ENCODE assay signal across 15 cellular contexts in the genomic region with DNA sequence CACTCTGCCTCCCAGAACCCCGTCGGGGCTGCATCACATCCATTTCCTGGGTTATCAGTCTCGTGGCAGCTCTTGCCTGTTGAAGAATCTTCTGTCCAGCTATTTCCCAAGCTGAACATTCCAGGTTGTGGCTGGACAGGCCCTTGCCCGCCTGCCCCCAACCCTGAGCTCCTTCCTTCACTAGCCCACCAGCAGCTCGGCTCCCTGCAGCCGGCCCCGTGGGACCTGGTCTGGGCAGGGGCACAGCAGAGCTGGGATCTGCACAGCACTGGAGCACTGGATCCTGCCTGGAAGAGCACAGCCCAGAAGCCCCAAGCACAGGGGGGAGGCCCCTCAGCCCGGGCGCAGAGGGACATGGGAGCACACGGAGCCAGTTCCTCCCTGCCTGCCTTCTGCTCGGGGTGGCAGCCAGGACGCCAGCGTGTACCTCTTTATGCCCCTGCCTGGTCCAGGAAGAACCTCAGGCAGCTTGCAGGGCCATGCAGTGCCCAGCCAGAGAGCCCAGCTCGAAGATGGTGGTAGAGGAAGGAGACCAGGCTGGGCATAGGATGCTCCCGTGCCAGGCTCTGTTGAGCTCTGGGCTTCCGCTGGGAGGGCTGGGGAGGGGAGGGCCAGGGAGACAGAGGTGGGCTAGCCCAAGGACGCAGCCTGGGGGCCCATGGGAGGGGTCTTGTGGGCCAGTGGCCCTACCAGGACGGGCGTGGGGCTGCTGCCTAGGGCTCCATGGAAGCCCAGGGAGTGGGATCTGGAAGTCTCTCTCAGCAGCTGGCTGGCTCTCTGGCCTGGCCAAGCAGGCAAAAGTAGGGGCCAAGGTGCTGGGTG. TPM values are rescaled to one million over a fixed set of nuclear protein-coding genes. Genes with fewer than 3 reads are reported as not detected.
DNase-seq lines count a peak whose midpoint lies in the region; ATAC-seq and TF ChIP-seq lines count a peak whose summit lies in the region.
"Had no signal": no experiment of that assay in that cellular context is flagged by ENCODE, and none has a peak within 500 bp of the region (broad histone marks: within the 10 kb centered on the region; RNA-seq: fewer than 3 reads in every experiment).

No MANE protein-coding gene starts in this region.

- DNase-seq in Right ventricle myocardium superior (peak; percentile 35), right atrium auricular region (ENCODE audit: low spot score) (no peak), ascending aorta (ENCODE audit: low spot score in 2 of 2) (peak; percentile 1 to 61), lower lobe of right lung (peak; percentile 39), upper lobe of right lung (peak; percentile 56), GM03348 (ENCODE audit: low spot score) (no peak), HEK293T (ENCODE audit: extremely low spot score) (no peak)
- DNase-seq: AML-193, anterior cingulate cortex, NCI-H1105 treated with DMSO at 0.1 percent for 48 hours, NCI-H345, stomach had no signal

- H3K4me3 ChIP-seq in right atrium auricular region (no peak overlapping the region), ascending aorta (no peak overlapping the region), lower lobe of right lung (no peak overlapping the region), upper lobe of right lung (no peak overlapping the region)
- H3K4me3 ChIP-seq: stomach had no signal

- H3K27me3 ChIP-seq in right atrium auricular region = no peaks in the 10 kb centered on the region
- H3K27me3 ChIP-seq in ascending aorta = no peaks in the 10 kb centered on the region
- H3K27me3 ChIP-seq in lower lobe of right lung (ENCODE audit: low read depth) = no peaks in the 10 kb centered on the region
- H3K27me3 ChIP-seq in upper lobe of right lung = no peaks in the 10 kb centered on the region
- H3K27me3 ChIP-seq: stomach had no signal

- TF ChIP-seq CTCF in right atrium auricular region (IDR thresholded peaks at IDR 0.05) (no peak), ascending aorta (IDR thresholded peaks at IDR 0.05) (no peak), lower lobe of right lung (IDR thresholded peaks at IDR 0.05) (no peak), upper lobe of right lung (IDR thresholded peaks at IDR 0.05) (no peak)

- CTCF ChIA-PET in HEK293T (lab: Yijun Ruan, JAX) = interaction anchor here (1.1 kb wide), 1 partner anchor 141 kb away, joined by 3 read pairs; no protein-coding TSS in a partner anchor

- H3K36me3 ChIP-seq in right atrium auricular region (no peaks in the 10 kb centered on the region), ascending aorta (no peaks in the 10 kb centered on the region), lower lobe of right lung (peaks cover 5% of the 10 kb centered on the region), upper lobe of right lung (no peaks in the 10 kb centered on the region)

- POLR2A ChIA-PET in HEK293T (lab: Yijun Ruan, JAX) = no interaction called here

- H3K9me3 ChIP-seq in right atrium auricular region (no peaks in the 10 kb centered on the region), ascending aorta (no peaks in the 10 kb centered on the region), lower lobe of right lung (no peaks in the 10 kb centered on the region), upper lobe of right lung (no peaks in the 10 kb centered on the region)
- H3K9me3 ChIP-seq: stomach had no signal

- H3K27ac ChIP-seq in right atrium auricular region (no peak overlapping the region), ascending aorta (no peak overlapping the region), lower lobe of right lung (no peak overlapping the region), upper lobe of right lung (no peak overlapping the region)
- H3K27ac ChIP-seq: stomach had no signal

- H3K4me1 ChIP-seq in right atrium auricular region (peaks cover 0 to 26% of the 10 kb centered on the region in 2 donors), ascending aorta (peaks cover 9 to 19% of the 10 kb centered on the region in 2 donors), lower lobe of right lung (peaks cover 32% of the 10 kb centered on the region), upper lobe of right lung (peaks cover 27% of the 10 kb centered on the region)

- intact Hi-C loops in Right ventricle myocardium superior (cut with DNase I) (no loop called here), ascending aorta (cut with DNase I) (no loop called here), lower lobe of right lung (cut with DNase I) (no loop called here), upper lobe of right lung (cut with DNase I) (no loop called here)

- ATAC-seq in Right ventricle myocardium superior (ENCODE audit: poor library complexity) (no peak), lower lobe of right lung (no peak), upper lobe of right lung (no peak), HG03571 (IDR thresholded peaks at IDR 0.05; ENCODE audit: unreplicated experiment) (no peak)
- ATAC-seq: esophagus mucosa, HCT116 had no signal

TF ChIP-seq in HEK293T, 16 proteins besides CTCF, POLR2A, EP300 and RAD21:
- TF ChIP-seq BHLHE40 (IDR thresholded peaks at IDR 0.05; ENCODE audit: borderline replicate concordance) (no peak), TARDBP (IDR thresholded peaks at IDR 0.05) (no peak), CTBP1 (IDR thresholded peaks at IDR 0.05; ENCODE audit: borderline replicate concordance) (no peak), ELF4 (IDR thresholded peaks at IDR 0.05) (no peak), NFRKB (IDR thresholded peaks at IDR 0.05) (no peak), FOXM1 (IDR thresholded peaks at IDR 0.05; ENCODE audit: borderline replicate concordance) (no peak), L3MBTL2 (conservative IDR thresholded peaks at IDR 0.05) (no peak), ARNT (IDR thresholded peaks at IDR 0.05) (no peak), LEF1 (IDR thresholded peaks at IDR 0.05; ENCODE audit: borderline replicate concordance) (no peak), HDGF (IDR thresholded peaks at IDR 0.05; ENCODE audit: borderline replicate concordance) (no peak), SUZ12 (IDR thresholded peaks at IDR 0.05) (no peak), SP1 (IDR thresholded peaks at IDR 0.05) (no peak), FOXA1 (IDR thresholded peaks at IDR 0.05) (no peak), FOXK2 (IDR thresholded peaks at IDR 0.05) (no peak), ZNF384 (IDR thresholded peaks at IDR 0.05) (no peak)
- TF ChIP-seq, protein P1, sequence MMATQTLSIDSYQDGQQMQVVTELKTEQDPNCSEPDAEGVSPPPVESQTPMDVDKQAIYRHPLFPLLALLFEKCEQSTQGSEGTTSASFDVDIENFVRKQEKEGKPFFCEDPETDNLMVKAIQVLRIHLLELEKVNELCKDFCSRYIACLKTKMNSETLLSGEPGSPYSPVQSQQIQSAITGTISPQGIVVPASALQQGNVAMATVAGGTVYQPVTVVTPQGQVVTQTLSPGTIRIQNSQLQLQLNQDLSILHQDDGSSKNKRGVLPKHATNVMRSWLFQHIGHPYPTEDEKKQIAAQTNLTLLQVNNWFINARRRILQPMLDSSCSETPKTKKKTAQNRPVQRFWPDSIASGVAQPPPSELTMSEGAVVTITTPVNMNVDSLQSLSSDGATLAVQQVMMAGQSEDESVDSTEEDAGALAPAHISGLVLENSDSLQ (IDR thresholded peaks at IDR 0.05) = no peak
TF ChIP-seq in HEK293T: peak in this region for 0.

RNA-seq across cellular contexts. Expression of gene GNB1L, which starts 16.6 kb away (rescaled TPM):
- total RNA-seq in Right ventricle myocardium superior (2.5 TPM), right atrium auricular region (1 to 10 TPM; 2.6 to 4.7 TPM), ascending aorta (7.9 TPM), lower lobe of right lung (6.0 TPM), upper lobe of right lung (7.8 TPM)

RNA-seq across cellular contexts. Expression of gene RTL10, which starts 16.6 kb away (rescaled TPM):
- 6.2 TPM for total RNA-seq in Right ventricle myocardium superior
- total RNA-seq in right atrium auricular region = 1 to 10 TPM; 7.9 to 8.1 TPM
- total RNA-seq in ascending aorta = 8.8 TPM
- 24.3 TPM for total RNA-seq in lower lobe of right lung
- 20.5 TPM for total RNA-seq in upper lobe of right lung

Comparison
In these comparisons a context has a peak if more than half of its experiments do, and no peak if none do; other contexts are left out.
1. DNase-seq: peak in Right ventricle myocardium superior (single experiment), ascending aorta (2 of 2), lower lobe of right lung (single experiment) and upper lobe of right lung (single experiment); none in right atrium auricular region (single experiment), GM03348 (single experiment) and HEK293T (single experiment).